In the genomic region with DNA sequence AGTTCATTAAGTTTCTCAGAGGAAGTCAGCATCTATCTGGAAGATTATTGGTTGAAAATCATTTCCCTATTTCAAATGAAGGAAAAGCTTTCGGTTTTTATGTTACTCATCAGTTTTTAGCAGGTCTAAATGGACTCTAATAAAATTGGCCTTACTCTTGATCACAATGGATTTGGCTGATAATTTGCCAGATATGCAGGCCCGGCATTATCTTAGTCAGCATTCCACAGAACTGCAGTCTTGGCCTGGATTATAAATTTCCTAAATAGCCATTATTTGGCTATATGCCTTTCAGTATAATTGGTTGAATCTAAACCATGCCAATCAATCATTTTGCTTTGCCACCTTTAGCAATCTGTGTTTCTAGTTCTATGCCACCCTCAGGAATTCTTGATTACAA, we compare ENCODE assay signal across 20 cellular contexts.
"Had no signal": no experiment of that assay in that cellular context is flagged by ENCODE, and none has a peak within 500 bp of the region (broad histone marks: within the 10 kb centered on the region; RNA-seq: fewer than 3 reads in every experiment).

No MANE protein-coding gene starts in this region.

- H3K27me3 Mint-ChIP-seq: activated CD4-positive, alpha-beta T cell treated with anti-CD3 and anti-CD28 coated beads for 36 hours had no signal

- H3K4me3 Mint-ChIP-seq: activated CD4-positive, alpha-beta T cell treated with anti-CD3 and anti-CD28 coated beads for 36 hours; activated CD8-positive, alpha-beta T cell treated with anti-CD3 and anti-CD28 coated beads for 36 hours; activated naive CD4-positive, alpha-beta T cell treated with anti-CD3 and anti-CD28 coated beads, Interleukin-2, amount 10 ng/mL, durations not matched to agents 7 days and 5 days; activated naive CD8-positive, alpha-beta T cell treated with anti-CD3 and anti-CD28 coated beads for 36 hours; activated T-cell treated with anti-CD3 and anti-CD28 coated beads, Interleukin-2, amount 50 U/mL, for 72 hours had no signal

- FAIRE-seq: bronchial epithelial cell had no signal

- H3K36me3 ChIP-seq: WERI-Rb-1 had no signal

- DNase-seq: activated CD4-positive, alpha-beta T cell treated with anti-CD3 and anti-CD28 coated beads for 36 hours; activated CD8-positive, alpha-beta memory T cell treated with anti-CD3 and anti-CD28 coated beads, Interleukin-2, amount 50 U/mL, for 4 hours; activated CD8-positive, alpha-beta T cell treated with anti-CD3 and anti-CD28 coated beads for 36 hours; activated gamma-delta T cell treated with Interleukin-2 at 50 U/mL for 16 hours; activated naive CD4-positive, alpha-beta T cell treated with anti-CD3 and anti-CD28 coated beads, Interleukin-2, amount 10 ng/mL, durations not matched to agents 7 days and 5 days; activated naive CD8-positive, alpha-beta T cell treated with anti-CD3 and anti-CD28 coated beads for 36 hours; activated T-cell treated with anti-CD3 and anti-CD28 coated beads, Interleukin-2, amount 50 U/mL, for 72 hours; central memory CD4-positive, alpha-beta T cell; KG1; NCI-H1092 treated with DMSO at 0.1 percent for 48 hours; NCI-H1417 treated with DMSO at 0.1 percent for 48 hours; NCI-H1694; NCI-H2029; NCI-H524; PC-9; SIG-M5; T-helper 1 cell; WERI-Rb-1 had no signal

- H3K36me3 Mint-ChIP-seq: activated naive CD4-positive, alpha-beta T cell treated with anti-CD3 and anti-CD28 coated beads, Interleukin-2, amount 10 ng/mL, durations not matched to agents 7 days and 5 days; activated naive CD8-positive, alpha-beta T cell treated with anti-CD3 and anti-CD28 coated beads for 36 hours had no signal

- H3K4me2 ChIP-seq: PC-9 had no signal

- ATAC-seq: activated CD4-positive, alpha-beta T cell treated with anti-CD3 and anti-CD28 coated beads for 36 hours; activated CD8-positive, alpha-beta T cell treated with anti-CD3 and anti-CD28 coated beads for 36 hours; activated T-cell treated with anti-CD3 and anti-CD28 coated beads, Interleukin-2, amount 50 U/mL, for 72 hours had no signal

- H3K27ac Mint-ChIP-seq: activated CD4-positive, alpha-beta T cell treated with anti-CD3 and anti-CD28 coated beads for 36 hours; activated CD8-positive, alpha-beta T cell treated with anti-CD3 and anti-CD28 coated beads for 36 hours; activated naive CD4-positive, alpha-beta T cell treated with anti-CD3 and anti-CD28 coated beads, Interleukin-2, amount 10 ng/mL, durations not matched to agents 7 days and 5 days; activated naive CD8-positive, alpha-beta T cell treated with anti-CD3 and anti-CD28 coated beads for 36 hours; activated T-cell treated with anti-CD3 and anti-CD28 coated beads, Interleukin-2, amount 50 U/mL, for 72 hours; activated T-helper 2 cell treated with anti-CD3 and anti-CD28 coated beads, Interferon-gamma antibody, Interleukin-2, Interleukin-4, amounts not matched to agents 10 μg/mL and 5 μg/mL and 100 μg/mL, durations not matched to agents 14 hours and 24 hours and 36 hours had no signal

- H2AFZ ChIP-seq: PC-9 had no signal

- H3K4me1 Mint-ChIP-seq: activated CD4-positive, alpha-beta T cell treated with anti-CD3 and anti-CD28 coated beads for 36 hours; activated naive CD4-positive, alpha-beta T cell treated with anti-CD3 and anti-CD28 coated beads, Interleukin-2, amount 10 ng/mL, durations not matched to agents 7 days and 5 days had no signal

- H3K27ac ChIP-seq: PC-9, WERI-Rb-1 had no signal

- H3K4me3 ChIP-seq: PC-9 had no signal

- H3K9me3 Mint-ChIP-seq: activated CD8-positive, alpha-beta T cell treated with anti-CD3 and anti-CD28 coated beads for 36 hours; activated naive CD4-positive, alpha-beta T cell treated with anti-CD3 and anti-CD28 coated beads, Interleukin-2, amount 10 ng/mL, durations not matched to agents 7 days and 5 days; activated naive CD8-positive, alpha-beta T cell treated with anti-CD3 and anti-CD28 coated beads for 36 hours; activated T-cell treated with anti-CD3 and anti-CD28 coated beads, Interleukin-2, amount 50 U/mL, for 72 hours; activated T-helper 2 cell treated with anti-CD3 and anti-CD28 coated beads, Interferon-gamma antibody, Interleukin-2, Interleukin-4, amounts not matched to agents 10 μg/mL and 5 μg/mL and 100 μg/mL, durations not matched to agents 14 hours and 24 hours and 36 hours had no signal
